ENCODE assay signal across 9 cellular contexts in the genomic region with DNA sequence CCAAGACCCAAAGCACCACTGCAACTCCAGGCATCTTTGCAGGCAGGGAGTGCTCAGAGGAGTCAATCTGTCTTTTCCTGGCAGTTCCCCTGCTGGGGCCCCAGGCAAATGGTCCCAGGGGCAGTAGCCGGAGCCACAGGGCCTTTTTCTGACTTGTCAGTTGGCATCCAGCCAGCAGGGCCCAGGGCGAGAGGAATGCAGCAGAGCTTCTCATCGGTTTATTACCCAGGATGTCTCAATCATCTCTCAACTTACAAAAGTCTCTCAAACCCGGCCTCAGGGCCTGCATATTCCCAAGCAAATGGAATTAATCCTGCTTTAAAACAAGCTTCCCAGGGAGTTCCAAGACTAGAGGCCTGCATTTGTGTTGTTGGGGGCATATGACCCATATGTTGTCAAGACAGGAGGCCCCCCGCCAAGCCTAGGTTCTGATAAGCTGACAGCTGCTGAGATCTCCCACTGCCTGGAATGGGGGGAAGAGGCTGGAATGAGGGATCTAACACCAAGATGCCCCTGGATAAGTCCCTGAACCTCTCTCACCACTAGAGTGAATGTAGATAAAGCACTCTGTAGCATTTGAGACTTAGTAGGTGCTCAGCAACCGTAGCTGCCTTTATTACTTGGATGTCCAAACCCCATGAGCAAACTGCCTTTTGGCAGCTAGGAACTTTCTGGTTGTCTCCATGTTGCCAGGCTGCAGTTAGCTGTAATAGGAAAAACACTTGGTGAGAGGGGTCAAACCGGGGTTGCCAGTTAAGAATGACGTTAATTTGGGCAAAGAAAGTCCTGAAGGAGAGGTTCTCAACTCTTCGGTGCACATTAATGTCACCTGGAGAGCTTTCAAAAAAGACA. TPM values are rescaled to one million over a fixed set of nuclear protein-coding genes. Genes with fewer than 3 reads are reported as not detected.
DNase-seq lines count a peak whose midpoint lies in the region; FAIRE-seq and TF ChIP-seq lines count a peak whose summit lies in the region.
"Had no signal": no experiment of that assay in that cellular context is flagged by ENCODE, and none has a peak within 500 bp of the region (broad histone marks: within the 10 kb centered on the region; RNA-seq: fewer than 3 reads in every experiment).

No MANE protein-coding gene starts in this region.

- no peak for TF ChIP-seq POLR2A in GM12891 (IDR thresholded peaks at IDR 0.05; ENCODE audit: low read depth, low read length)

- TF ChIP-seq CTCF in kidney epithelial cell (IDR thresholded peaks at IDR 0.05; ENCODE audit: insufficient read depth, low read length, poor library complexity, severe bottlenecking) = no peak

- no peaks in the 10 kb centered on the region for H3K36me3 ChIP-seq in kidney epithelial cell (ENCODE audit: control insufficient read depth, insufficient read depth, low read length)

- H3K4me3 ChIP-seq in kidney epithelial cell (ENCODE audit: low read depth, low read length) = no peak overlapping the region

- DNase-seq in 8988T (peak; percentile 18), HCEC 1CT (peak; percentile 85), amniotic epithelial cell (ENCODE audit: low read depth) (peak; percentile 93), kidney epithelial cell (ENCODE audit: low read depth) (peak; percentile 41), NCI-H2029 treated with DMSO at 0.1 percent for 48 hours (lab: John Stamatoyannopoulos, UW) (no peak), pons (ENCODE audit: low spot score) (no peak), GM12891 (ENCODE audit: insufficient read length, low spot score) (no peak)
- DNase-seq in activated CD4-positive, alpha-beta T cell treated with anti-CD3 and anti-CD28 coated beads for 4 hours = no peak

- FAIRE-seq in GM12891 (lab: Jason Lieb, UNC) = no peak
- FAIRE-seq: colon had no signal

- H3K27me3 ChIP-seq in kidney epithelial cell (ENCODE audit: control insufficient read depth, insufficient read depth, low read length) = no peaks in the 10 kb centered on the region

TF ChIP-seq in GM12891, 5 proteins besides CTCF, POLR2A, EP300 and RAD21:
- TF ChIP-seq PAX5 (IDR thresholded peaks at IDR 0.05; ENCODE audit: insufficient read depth, low read length, severe bottlenecking) (no peak), POU2F2 (IDR thresholded peaks at IDR 0.05; ENCODE audit: low read depth, low read length) (no peak), POLR2AphosphoS5 (IDR thresholded peaks at IDR 0.05; ENCODE audit: low read depth, low read length) (no peak), TAF1 (IDR thresholded peaks at IDR 0.05; ENCODE audit: low read depth, low read length) (no peak), SPI1 (IDR thresholded peaks at IDR 0.05; ENCODE audit: low read depth, low read length) (no peak)

RNA-seq across cellular contexts. Expression of a gene that starts 4.6 kb away (rescaled TPM):
- total RNA-seq in kidney epithelial cell = 2.6 and 2.9 TPM in 2 replicates
- polyA plus RNA-seq in GM12891 (2012; ENCODE audit: low read depth, missing spikeins) = not detected

RNA-seq across cellular contexts. Expression of a gene that starts 26.2 kb away (rescaled TPM):
- total RNA-seq in kidney epithelial cell = not detected in 2 replicates
- not detected for polyA plus RNA-seq in GM12891 (2012; ENCODE audit: low read depth, missing spikeins)

RNA-seq across cellular contexts. Expression of a gene that starts 33.9 kb away (rescaled TPM):
- total RNA-seq in kidney epithelial cell = not detected in 2 replicates
- polyA plus RNA-seq in GM12891 (2012; ENCODE audit: low read depth, missing spikeins) = not detected

Comparison
In these comparisons a context has a peak if more than half of its experiments do, and no peak if none do; other contexts are left out.
1. DNase-seq: peak in 8988T (single experiment), HCEC 1CT (single experiment), amniotic epithelial cell (single experiment) and kidney epithelial cell (single experiment); none in activated CD4-positive, alpha-beta T cell treated with anti-CD3 and anti-CD28 coated beads for 4 hours (0 of 2), NCI-H2029 treated with DMSO at 0.1 percent for 48 hours (single experiment), pons (single experiment) and GM12891 (single experiment).